Comparison of ENCODE assay signal across 8 cellular contexts in genomic region chr18:35581555-35582309, GRCh38. TPM values are rescaled to one million over a fixed set of nuclear protein-coding genes. Genes with fewer than 3 reads are reported as not detected.
DNase-seq lines count a peak whose midpoint lies in the region; ATAC-seq, FAIRE-seq and TF ChIP-seq lines count a peak whose summit lies in the region.

TSS of gene GALNT1 (plus strand) at chr18:35581740. CDS start at chr18:35654663, 72,923 bp downstream.

- H3K4me1 Mint-ChIP-seq in activated naive CD4-positive, alpha-beta T cell treated with anti-CD3 and anti-CD28 coated beads, Interleukin-2, amount 10 ng/mL, durations not matched to agents 7 days and 5 days = peaks cover 30% of the 10 kb centered on the region
- H3K4me1 Mint-ChIP-seq in osteocyte (ENCODE audit: unreplicated experiment) = peaks cover 46% of the 10 kb centered on the region

- intact Hi-C loops in head of caudate nucleus (cut with DNase I) = no loop called here

- H3K4me3 ChIP-seq in NB4 (ENCODE audit: low read depth, low read length) = peak within 1 kb of the TSS; percentile 74

- peak within 1 kb of the TSS; percentile 79 for H3K4me3 Mint-ChIP-seq in activated naive CD4-positive, alpha-beta T cell treated with anti-CD3 and anti-CD28 coated beads, Interleukin-2, amount 10 ng/mL, durations not matched to agents 7 days and 5 days
- peak within 1 kb of the TSS; percentile 79 for H3K4me3 Mint-ChIP-seq in osteocyte (ENCODE audit: unreplicated experiment)

- H3K36me3 Mint-ChIP-seq in activated naive CD4-positive, alpha-beta T cell treated with anti-CD3 and anti-CD28 coated beads, Interleukin-2, amount 10 ng/mL, durations not matched to agents 7 days and 5 days = peaks cover 8% of the 10 kb centered on the region
- H3K36me3 Mint-ChIP-seq in osteocyte (ENCODE audit: unreplicated experiment) = peaks cover 20% of the 10 kb centered on the region

- TF ChIP-seq POLR2A in NB4 (IDR thresholded peaks at IDR 0.05; ENCODE audit: extremely low read depth, insufficient read length) = no peak

- CTCF ChIA-PET in activated naive CD4-positive, alpha-beta T cell treated with anti-CD3 and anti-CD28 coated beads, Interleukin-2, amount 10 ng/mL, durations not matched to agents 7 days and 5 days (lab: Charles Lee) = interaction anchor here (1.2 kb wide), 1 partner anchor 35 kb away, joined by 3 read pairs; no protein-coding TSS in a partner anchor

- H3K27ac Mint-ChIP-seq in activated naive CD4-positive, alpha-beta T cell treated with anti-CD3 and anti-CD28 coated beads, Interleukin-2, amount 10 ng/mL, durations not matched to agents 7 days and 5 days = peak within 1 kb of the TSS; percentile 77
- H3K27ac Mint-ChIP-seq in osteocyte (ENCODE audit: unreplicated experiment) = peak within 1 kb of the TSS; percentile 89

- TF ChIP-seq CTCF in NB4 (IDR thresholded peaks at IDR 0.05; ENCODE audit: low read depth, low read length) (no peak), osteocyte (IDR thresholded peaks at IDR 0.05) (no peak)

- DNase-seq in NCI-H345 (lab: John Stamatoyannopoulos, UW) = peak; percentile 29
- no peak for DNase-seq in NCI-H345 treated with DMSO at 0.1 percent for 48 hours (lab: John Stamatoyannopoulos, UW; ENCODE audit: unreplicated experiment)
- DNase-seq in NB4 (ENCODE audit: low read depth) = peak; percentile 47
- DNase-seq in activated naive CD4-positive, alpha-beta T cell treated with anti-CD3 and anti-CD28 coated beads, Interleukin-2, amount 10 ng/mL, durations not matched to agents 7 days and 5 days = peak; percentile 46
- peak in 28 of 42 donors; percentile 10 to 60 (median 30) for DNase-seq in head of caudate nucleus
- DNase-seq in osteocyte (ENCODE audit: extremely low spot score, unreplicated experiment) = no peak
- DNase-seq in HTR-8/SVneo (ENCODE audit: insufficient read length, low spot score) = no peak

- peaks cover 8% of the 10 kb centered on the region for H3K9me3 Mint-ChIP-seq in activated naive CD4-positive, alpha-beta T cell treated with anti-CD3 and anti-CD28 coated beads, Interleukin-2, amount 10 ng/mL, durations not matched to agents 7 days and 5 days
- peaks cover 17% of the 10 kb centered on the region for H3K9me3 Mint-ChIP-seq in osteocyte (ENCODE audit: unreplicated experiment)

- FAIRE-seq in HTR-8/SVneo (lab: Jason Lieb, UNC) = no peak

- no peaks in the 10 kb centered on the region for H3K27me3 Mint-ChIP-seq in activated naive CD4-positive, alpha-beta T cell treated with anti-CD3 and anti-CD28 coated beads, Interleukin-2, amount 10 ng/mL, durations not matched to agents 7 days and 5 days
- no peaks in the 10 kb centered on the region for H3K27me3 Mint-ChIP-seq in osteocyte (ENCODE audit: unreplicated experiment)

- no peak for ATAC-seq in HG03159 (IDR thresholded peaks at IDR 0.05; ENCODE audit: unreplicated experiment)

RNA-seq across cellular contexts. Expression of gene GALNT1, which starts in this region (rescaled TPM):
- total RNA-seq in osteocyte = 264 and 270 TPM in 2 replicates

Comparison
In these comparisons a context has a peak if more than half of its experiments do, and no peak if none do; other contexts are left out.
1. DNase-seq: peak in NCI-H345 (single experiment), NB4 (single experiment), activated naive CD4-positive, alpha-beta T cell treated with anti-CD3 and anti-CD28 coated beads, Interleukin-2, amount 10 ng/mL, durations not matched to agents 7 days and 5 days (single experiment) and head of caudate nucleus (28 of 42); none in NCI-H345 treated with DMSO at 0.1 percent for 48 hours (single experiment), osteocyte (single experiment) and HTR-8/SVneo (single experiment).